8 cellular contexts compared by ENCODE assay signal in the genomic region with DNA sequence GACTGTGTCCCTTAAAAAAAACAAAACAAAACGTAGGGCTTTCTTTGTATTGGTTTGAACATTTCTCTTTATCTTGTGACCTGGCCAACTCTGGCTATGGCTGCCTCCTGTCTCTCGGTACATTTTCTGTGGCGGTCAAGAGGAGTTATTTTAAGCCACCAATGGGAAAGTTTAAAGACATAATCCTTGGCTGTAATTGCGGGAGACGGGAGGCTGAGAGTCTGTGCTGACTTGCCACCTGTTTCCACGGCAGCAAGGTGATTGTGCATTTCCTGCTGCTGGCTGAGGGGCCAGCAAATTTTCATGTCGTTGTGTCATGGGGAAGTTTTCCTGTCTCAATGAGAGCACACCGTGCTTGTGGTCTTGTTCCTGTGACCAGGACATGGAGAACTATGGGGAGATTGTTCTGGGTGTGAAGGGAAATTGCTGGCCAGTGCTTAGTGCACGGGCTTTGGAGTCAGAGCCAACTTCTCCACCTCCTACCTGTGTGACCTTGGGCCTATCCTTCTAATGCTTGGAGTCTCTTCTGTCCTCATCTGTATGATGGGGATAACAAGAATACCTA. TPM values are rescaled to one million over a fixed set of nuclear protein-coding genes. Genes with fewer than 3 reads are reported as not detected.
DNase-seq lines count a peak whose midpoint lies in the region; ATAC-seq and TF ChIP-seq lines count a peak whose summit lies in the region.

No MANE protein-coding gene starts in this region.

- no peaks in the 10 kb centered on the region for H3K36me3 ChIP-seq in DND-41 (ENCODE audit: insufficient read depth, low read length)
- H3K36me3 ChIP-seq in kidney epithelial cell (ENCODE audit: control insufficient read depth, insufficient read depth, low read length) = no peaks in the 10 kb centered on the region
- no peaks in the 10 kb centered on the region for H3K36me3 ChIP-seq in upper lobe of left lung

- H3K4me1 Mint-ChIP-seq in activated CD8-positive, alpha-beta T cell treated with anti-CD3 and anti-CD28 coated beads, Interleukin-2, amount 10 ng/mL, durations not matched to agents 7 days and 5 days (ENCODE audit: low read depth) = peaks cover 61% of the 10 kb centered on the region

- no peak overlapping the region for H2AFZ ChIP-seq in DND-41 (ENCODE audit: low read depth, low read length)

- no peaks in the 10 kb centered on the region for H3K27me3 Mint-ChIP-seq in activated CD8-positive, alpha-beta T cell treated with anti-CD3 and anti-CD28 coated beads, Interleukin-2, amount 10 ng/mL, durations not matched to agents 7 days and 5 days (ENCODE audit: low read depth)

- H3K27ac ChIP-seq in DND-41 (ENCODE audit: low read length) (no peak overlapping the region), upper lobe of left lung (peak overlapping the region; percentile 71 to 78 (median 74))

- no peak for DNase-seq in DND-41
- peak; percentile 59 for DNase-seq in NCI-H1092 treated with DMSO at 0.1 percent for 48 hours (lab: John Stamatoyannopoulos, UW)
- no peak for DNase-seq in activated CD8-positive, alpha-beta T cell treated with anti-CD3 and anti-CD28 coated beads, Interleukin-2, amount 10 ng/mL, durations not matched to agents 7 days and 5 days
- DNase-seq in kidney epithelial cell (ENCODE audit: low read depth) = peak; percentile 78
- DNase-seq in upper lobe of left lung = peak in 1 of 2 donors; percentile 84
- DNase-seq in Ammon's horn (ENCODE audit: low spot score) = no peak
- DNase-seq in ecto neural progenitor cell (ENCODE audit: low spot score) = no peak
- no peak for DNase-seq in SIG-M5 (lab: John Stamatoyannopoulos, UW)

- H3K9me3 Mint-ChIP-seq in activated CD8-positive, alpha-beta T cell treated with anti-CD3 and anti-CD28 coated beads, Interleukin-2, amount 10 ng/mL, durations not matched to agents 7 days and 5 days (ENCODE audit: insufficient read depth) = no peaks in the 10 kb centered on the region

- peaks cover 6% of the 10 kb centered on the region for H3K4me1 ChIP-seq in DND-41 (ENCODE audit: insufficient read depth, low read length)
- H3K4me1 ChIP-seq in upper lobe of left lung = peaks cover 25 to 46% (median 32%) of the 10 kb centered on the region in 4 donors

- ATAC-seq in DND-41 (ENCODE audit: insufficient read depth, low read depth) (0 out of 3 replicates have a peak, but pooled peaks have one; percentile 50), upper lobe of left lung (ENCODE audit: low FRiP score in 2 of 2) (peak; percentile 46 to 82)
- ATAC-seq in activated CD8-positive, alpha-beta T cell treated with anti-CD3 and anti-CD28 coated beads, Interleukin-2, amount 10 ng/mL, durations not matched to agents 7 days and 5 days = peak; percentile 71

- H3K36me3 Mint-ChIP-seq in activated CD8-positive, alpha-beta T cell treated with anti-CD3 and anti-CD28 coated beads, Interleukin-2, amount 10 ng/mL, durations not matched to agents 7 days and 5 days (ENCODE audit: low read depth) = peaks cover 27% of the 10 kb centered on the region

- TF ChIP-seq CTCF in DND-41 (IDR thresholded peaks at IDR 0.05; ENCODE audit: borderline replicate concordance, extremely low read depth, low read length, poor library complexity, severe bottlenecking) (no peak), kidney epithelial cell (IDR thresholded peaks at IDR 0.05; ENCODE audit: insufficient read depth, low read length, poor library complexity, severe bottlenecking) (no peak), upper lobe of left lung (IDR thresholded peaks at IDR 0.05) (no peak)

- CTCF ChIA-PET in activated CD8-positive, alpha-beta T cell treated with anti-CD3 and anti-CD28 coated beads, Interleukin-2, amount 10 ng/mL, durations not matched to agents 7 days and 5 days (lab: Charles Lee) = interaction anchor here (2.1 kb wide), 1 partner anchor 8 kb away, joined by 8 read pairs; no protein-coding TSS in a partner anchor

- H3K79me2 ChIP-seq in DND-41 (ENCODE audit: insufficient read depth, low read length) = no peaks in the 10 kb centered on the region

- H3K9me3 ChIP-seq in DND-41 (ENCODE audit: insufficient read depth, low read length, severe bottlenecking) = no peaks in the 10 kb centered on the region
- no peaks in the 10 kb centered on the region for H3K9me3 ChIP-seq in upper lobe of left lung

- 31 to 33% methylated on average over 9 of the region's 9 CpGs for WGBS in upper lobe of left lung, 2 donors

- POLR2A ChIA-PET in activated CD8-positive, alpha-beta T cell treated with anti-CD3 and anti-CD28 coated beads, Interleukin-2, amount 10 ng/mL, durations not matched to agents 7 days and 5 days (lab: Charles Lee) = no interaction called here

- no peak overlapping the region for H3K9ac ChIP-seq in DND-41 (ENCODE audit: low read depth, low read length)

- TF ChIP-seq POLR2A in upper lobe of left lung (IDR thresholded peaks at IDR 0.05) = peak in 1 of 4 donors; percentile 7

- peak overlapping the region; percentile 85 for H3K27ac Mint-ChIP-seq in activated CD8-positive, alpha-beta T cell treated with anti-CD3 and anti-CD28 coated beads, Interleukin-2, amount 10 ng/mL, durations not matched to agents 7 days and 5 days

- no peaks in the 10 kb centered on the region for H4K20me1 ChIP-seq in DND-41 (ENCODE audit: insufficient read depth, low read length)

- H3K4me3 Mint-ChIP-seq in activated CD8-positive, alpha-beta T cell treated with anti-CD3 and anti-CD28 coated beads, Interleukin-2, amount 10 ng/mL, durations not matched to agents 7 days and 5 days = peak overlapping the region; percentile 48

- H3K4me3 ChIP-seq in DND-41 (ENCODE audit: low read depth in 1 of 2, low read length in 2 of 2) = no peak overlapping the region
- H3K4me3 ChIP-seq in kidney epithelial cell (ENCODE audit: low read depth, low read length) = no peak overlapping the region
- H3K4me3 ChIP-seq in upper lobe of left lung = no peak overlapping the region

- peak in 1 of 4 donors; percentile 54 for TF ChIP-seq EP300 in upper lobe of left lung (IDR thresholded peaks at IDR 0.05)

- no peaks in the 10 kb centered on the region for H3K27me3 ChIP-seq in DND-41 (ENCODE audit: insufficient read depth, low read length, poor library complexity)
- no peaks in the 10 kb centered on the region for H3K27me3 ChIP-seq in kidney epithelial cell (ENCODE audit: control insufficient read depth, insufficient read depth, low read length)
- no peaks in the 10 kb centered on the region for H3K27me3 ChIP-seq in upper lobe of left lung

- no peak overlapping the region for H3K4me2 ChIP-seq in DND-41 (ENCODE audit: insufficient read depth, low read length)

RNA-seq across cellular contexts. Expression of a gene that starts 11.0 kb away (rescaled TPM):
- 10 to 100 TPM; 56.5 to 62.9 TPM for total RNA-seq in activated CD8-positive, alpha-beta T cell treated with anti-CD3 and anti-CD28 coated beads, Interleukin-2, amount 10 ng/mL, durations not matched to agents 7 days and 5 days
- total RNA-seq in kidney epithelial cell (42.3 and 49.6 TPM in 2 replicates), upper lobe of left lung (10 to 100 TPM; 17.9 to 50.4 (median 32.9) TPM)

Comparison
In these comparisons a context has a peak if more than half of its experiments do, and no peak if none do; other contexts are left out.
1. DNase-seq: peak in NCI-H1092 treated with DMSO at 0.1 percent for 48 hours (single experiment) and kidney epithelial cell (single experiment); none in DND-41 (single experiment), activated CD8-positive, alpha-beta T cell treated with anti-CD3 and anti-CD28 coated beads, Interleukin-2, amount 10 ng/mL, durations not matched to agents 7 days and 5 days (single experiment), Ammon's horn (single experiment), ecto neural progenitor cell (single experiment) and SIG-M5 (single experiment).
2. Peak in every context shown above with its lines, with median percentiles within 50 percentile points of each other: ATAC-seq.